Comparison of ENCODE assay signal across 9 cellular contexts in the genomic region with DNA sequence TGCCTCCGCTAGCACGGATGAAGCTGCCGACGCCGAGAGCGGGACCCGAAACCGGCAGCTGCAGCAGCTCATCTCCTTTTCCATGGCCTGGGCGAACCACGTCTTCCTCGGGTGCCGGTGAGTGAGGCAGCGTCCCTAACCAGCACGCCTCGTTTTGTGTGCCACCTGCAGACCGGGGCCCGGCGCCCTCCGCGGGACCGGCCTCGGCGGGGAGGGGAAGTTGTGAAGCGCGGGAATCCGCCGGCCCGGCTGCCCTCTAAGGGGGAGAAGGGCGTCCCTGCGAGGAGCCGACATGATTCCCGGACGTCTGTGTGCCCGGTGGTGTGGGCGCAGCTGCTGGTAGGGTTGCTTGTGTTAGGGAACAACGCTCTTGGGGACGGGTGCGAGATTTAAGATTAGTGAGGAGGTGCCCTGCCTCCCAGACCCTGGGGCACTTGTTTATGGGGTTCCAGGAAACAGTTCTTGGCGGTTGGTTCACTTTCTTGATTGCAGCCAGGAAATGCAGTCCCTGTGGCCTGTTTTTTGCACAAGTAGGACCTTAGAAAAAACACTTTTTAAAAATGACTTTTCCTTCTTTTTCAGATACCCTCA. TPM values are rescaled to one million over a fixed set of nuclear protein-coding genes. Genes with fewer than 3 reads are reported as not detected.
DNase-seq lines count a peak whose midpoint lies in the region; ATAC-seq, FAIRE-seq and TF ChIP-seq lines count a peak whose summit lies in the region.
"Had no signal": no experiment of that assay in that cellular context is flagged by ENCODE, and none has a peak within 500 bp of the region (broad histone marks: within the 10 kb centered on the region; RNA-seq: fewer than 3 reads in every experiment).

No MANE protein-coding gene starts in this region.

- peaks cover 49% of the 10 kb centered on the region for H3K36me3 Mint-ChIP-seq in effector memory CD8-positive, alpha-beta T cell (ENCODE audit: insufficient read depth)
- H3K36me3 Mint-ChIP-seq in mesothelial cell of epicardium = peaks cover 23% of the 10 kb centered on the region

- intact Hi-C loops in aorta (cut with DNase I) = loop anchor here (2.0 to 10.0 kb wide), 3 partner anchors 62 to 350 kb away; a partner anchor contains a TSS

- H3K27ac ChIP-seq in aorta (ENCODE audit: low read depth in 1 of 2, low read length in 2 of 2) = peak overlapping the region in 1 of 2 donors; percentile 88

- peaks cover 0 to 7% of the 10 kb centered on the region in 2 donors for H3K36me3 ChIP-seq in aorta (ENCODE audit: control insufficient read depth in 1 of 2, insufficient read depth in 2 of 2, low read length in 1 of 2)

- DNase-seq in AML-193 (lab: John Stamatoyannopoulos, UW) (peak; percentile 30 to 35), GM18507 (ENCODE audit: extremely low spot score, insufficient read length, low read depth) (peak; percentile 8), RKO (ENCODE audit: low spot score) (peak; percentile 46), mesothelial cell of epicardium (ENCODE audit: low spot score in 2 of 2, unreplicated experiment in 2 of 2) (no peak), aorta (peak; percentile 65 to 86), inferior parietal cortex (ENCODE audit: extremely low spot score) (no peak)
- DNase-seq in effector memory CD8-positive, alpha-beta T cell = no peak

- peak overlapping the region; percentile 94 to 95 for H3K4me3 Mint-ChIP-seq in effector memory CD8-positive, alpha-beta T cell
- H3K4me3 Mint-ChIP-seq in mesothelial cell of epicardium = peak overlapping the region; percentile 97

- H3K27me3 ChIP-seq in aorta (ENCODE audit: control insufficient read depth in 1 of 2, insufficient read depth in 2 of 2, low read length in 1 of 2) = no peaks in the 10 kb centered on the region

- peaks cover 19 to 39% of the 10 kb centered on the region in 2 donors for H3K4me1 Mint-ChIP-seq in effector memory CD8-positive, alpha-beta T cell (ENCODE audit: low read depth in 2 of 2)
- peaks cover 63% of the 10 kb centered on the region for H3K4me1 Mint-ChIP-seq in mesothelial cell of epicardium

- no peaks in the 10 kb centered on the region for H3K9me3 Mint-ChIP-seq in effector memory CD8-positive, alpha-beta T cell
- H3K9me3 Mint-ChIP-seq in mesothelial cell of epicardium = no peaks in the 10 kb centered on the region

- WGBS in aorta, 2 donors = 0 to 1% methylated on average over 39 of the region's 39 CpGs

- H3K27ac Mint-ChIP-seq in effector memory CD8-positive, alpha-beta T cell = peak overlapping the region; percentile 97 to 98
- H3K27ac Mint-ChIP-seq in mesothelial cell of epicardium = peak overlapping the region; percentile 98

- H3K27me3 Mint-ChIP-seq in effector memory CD8-positive, alpha-beta T cell = no peaks in the 10 kb centered on the region
- no peaks in the 10 kb centered on the region for H3K27me3 Mint-ChIP-seq in mesothelial cell of epicardium (ENCODE audit: low read depth)

- no peaks in the 10 kb centered on the region for H3K4me1 ChIP-seq in aorta (ENCODE audit: control insufficient read depth in 1 of 2, insufficient read depth in 2 of 2, low read length in 2 of 2)

- ATAC-seq in HG03025 (IDR thresholded peaks at IDR 0.05; ENCODE audit: low FRiP score, unreplicated experiment) (peak; percentile 24), aorta (ENCODE audit: low FRiP score) (peak; percentile 48)
- peak; percentile 4 for ATAC-seq in effector memory CD8-positive, alpha-beta T cell (replicated peaks)

- no peaks in the 10 kb centered on the region for H3K9me3 ChIP-seq in aorta (ENCODE audit: control insufficient read depth, low read length)

- H3K4me3 ChIP-seq in aorta (ENCODE audit: low read length in 2 of 2) = peak overlapping the region; percentile 78 to 87

- no peak for FAIRE-seq in GM18507 (lab: Jason Lieb, UNC)
- FAIRE-seq: TTC549 had no signal

- no peak for TF ChIP-seq CTCF in mesothelial cell of epicardium (IDR thresholded peaks at IDR 0.05; ENCODE audit: unreplicated experiment)

RNA-seq across cellular contexts. Expression of a gene that starts 0.6 kb away (rescaled TPM):
- 41.8 to 42.8 TPM (median 42.3 TPM) in 3 replicates for total RNA-seq in mesothelial cell of epicardium
- total RNA-seq in aorta = 10 to 100 TPM; 12.0 to 15.4 TPM
- polyA plus RNA-seq in aorta = 10 to 100 TPM; 12.2 to 16.3 TPM

RNA-seq across cellular contexts. Expression of a gene that starts 59.8 kb away (rescaled TPM):
- total RNA-seq in mesothelial cell of epicardium (10.1 to 11.4 TPM (median 11.3 TPM) in 3 replicates), aorta (10 to 100 TPM in 1 of 2 donors, 1 to 10 TPM in 1; 6.3 to 10.0 TPM)
- polyA plus RNA-seq in aorta = 10 to 100 TPM in 1 of 2 donors, 1 to 10 TPM in 1; 9.7 to 22.3 TPM

Comparison
In these comparisons a context has a peak if more than half of its experiments do, and no peak if none do; other contexts are left out.
1. DNase-seq: peak in AML-193 (2 of 2), GM18507 (single experiment), RKO (single experiment) and aorta (2 of 2); none in effector memory CD8-positive, alpha-beta T cell (0 of 3), mesothelial cell of epicardium (0 of 2) and inferior parietal cortex (single experiment).
2. Peak in every context shown above with its lines, with median percentiles within 50 percentile points of each other: ATAC-seq.